Comparison of ENCODE assay signal across 1 cellular context in the genomic region with DNA sequence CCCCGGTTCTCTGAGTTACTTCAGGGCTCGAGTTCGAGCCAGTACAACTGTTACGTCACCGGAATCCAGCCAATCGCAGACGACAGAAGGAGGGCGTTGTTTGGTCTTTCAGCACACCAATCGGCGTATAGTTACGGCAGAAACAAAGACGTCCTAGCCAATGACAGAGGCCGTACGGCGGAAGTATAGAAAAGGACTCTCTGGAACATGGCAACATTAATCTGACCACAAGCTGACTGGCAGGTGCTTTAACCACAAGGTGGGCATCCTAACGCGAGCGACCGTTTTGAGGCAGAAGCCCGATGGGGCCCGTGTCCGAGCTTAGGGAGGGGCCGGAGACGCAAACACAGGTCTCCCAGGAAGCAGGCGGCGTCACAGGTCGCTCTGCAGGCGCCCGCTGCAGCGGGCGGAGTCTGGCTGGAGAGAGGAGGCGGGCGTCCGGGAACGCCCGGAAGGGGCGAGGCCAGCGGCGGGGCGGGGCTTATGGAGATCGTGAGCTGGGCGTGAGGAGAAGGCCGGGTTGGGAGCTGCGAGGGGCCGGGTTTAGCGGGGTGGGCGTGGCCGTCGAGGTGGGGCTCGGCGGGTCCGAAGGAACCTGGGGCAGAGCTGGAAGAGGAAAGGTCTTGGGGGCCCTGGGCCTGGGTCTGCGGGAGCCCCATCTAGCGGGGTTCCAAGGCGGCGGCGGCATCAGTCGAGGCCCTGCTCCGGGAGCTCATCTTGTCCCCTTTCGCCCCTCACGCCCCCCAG.
TF ChIP-seq lines count a peak whose summit lies in the region.

A gene with protein sequence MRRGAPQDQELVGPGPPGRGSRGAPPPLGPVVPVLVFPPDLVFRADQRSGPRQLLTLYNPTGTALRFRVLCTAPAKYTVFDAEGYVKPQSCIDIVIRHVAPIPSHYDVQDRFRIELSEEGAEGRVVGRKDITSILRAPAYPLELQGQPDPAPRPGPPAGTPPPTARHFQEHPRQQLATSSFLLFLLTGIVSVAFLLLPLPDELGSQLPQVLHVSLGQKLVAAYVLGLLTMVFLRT (plus strand): TSS at position 558 of the 747 bp plus-strand sequence. CDS start 252 bp downstream, outside the sequence.

TF ChIP-seq in SK-N-SH, 30 proteins besides CTCF, POLR2A, EP300 and RAD21 (continued from another document):
- TF ChIP-seq, protein P1, sequence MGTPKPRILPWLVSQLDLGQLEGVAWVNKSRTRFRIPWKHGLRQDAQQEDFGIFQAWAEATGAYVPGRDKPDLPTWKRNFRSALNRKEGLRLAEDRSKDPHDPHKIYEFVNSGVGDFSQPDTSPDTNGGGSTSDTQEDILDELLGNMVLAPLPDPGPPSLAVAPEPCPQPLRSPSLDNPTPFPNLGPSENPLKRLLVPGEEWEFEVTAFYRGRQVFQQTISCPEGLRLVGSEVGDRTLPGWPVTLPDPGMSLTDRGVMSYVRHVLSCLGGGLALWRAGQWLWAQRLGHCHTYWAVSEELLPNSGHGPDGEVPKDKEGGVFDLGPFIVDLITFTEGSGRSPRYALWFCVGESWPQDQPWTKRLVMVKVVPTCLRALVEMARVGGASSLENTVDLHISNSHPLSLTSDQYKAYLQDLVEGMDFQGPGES (IDR thresholded peaks at IDR 0.05; ENCODE audit: low read depth, low read length) = no peak; the same call in 1 of the 2 replicates
- TF ChIP-seq POLR2AphosphoS5 (IDR thresholded peaks at IDR 0.05; ENCODE audit: low read depth, low read length) = peak; percentile 55; the same call in 1 of the 2 replicates
- peak; percentile 77 for TF ChIP-seq CHD2 (IDR thresholded peaks at IDR 0.05; ENCODE audit: low read length, partially characterized antibody)
- TF ChIP-seq MEF2A (IDR thresholded peaks at IDR 0.05; ENCODE audit: borderline replicate concordance, low read depth) = no peak
- TF ChIP-seq, protein P2, sequence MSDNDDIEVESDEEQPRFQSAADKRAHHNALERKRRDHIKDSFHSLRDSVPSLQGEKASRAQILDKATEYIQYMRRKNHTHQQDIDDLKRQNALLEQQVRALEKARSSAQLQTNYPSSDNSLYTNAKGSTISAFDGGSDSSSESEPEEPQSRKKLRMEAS (IDR thresholded peaks at IDR 0.05; ENCODE audit: low read depth) = no peak
- no peak for TF ChIP-seq GATA2 (CRISPR knock-in tag; IDR thresholded peaks at IDR 0.05)
- no peak for TF ChIP-seq FOXJ3 (CRISPR knock-in tag; IDR thresholded peaks at IDR 0.05)
- peak; percentile 95 for TF ChIP-seq RFX5 (IDR thresholded peaks at IDR 0.05; ENCODE audit: low read length)
- TF ChIP-seq, protein P3, sequence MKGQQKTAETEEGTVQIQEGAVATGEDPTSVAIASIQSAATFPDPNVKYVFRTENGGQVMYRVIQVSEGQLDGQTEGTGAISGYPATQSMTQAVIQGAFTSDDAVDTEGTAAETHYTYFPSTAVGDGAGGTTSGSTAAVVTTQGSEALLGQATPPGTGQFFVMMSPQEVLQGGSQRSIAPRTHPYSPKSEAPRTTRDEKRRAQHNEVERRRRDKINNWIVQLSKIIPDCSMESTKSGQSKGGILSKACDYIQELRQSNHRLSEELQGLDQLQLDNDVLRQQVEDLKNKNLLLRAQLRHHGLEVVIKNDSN (IDR thresholded peaks at IDR 0.05; ENCODE audit: borderline replicate concordance, low read depth) = no peak
- TF ChIP-seq YY1 (IDR thresholded peaks at IDR 0.05; ENCODE audit: low read depth) = peak; percentile 85
- TF ChIP-seq NFIC (IDR thresholded peaks at IDR 0.05; ENCODE audit: borderline replicate concordance) = no peak; the same call in 1 of the 2 replicates
- TF ChIP-seq JUND (IDR thresholded peaks at IDR 0.05) = no peak
- peak; percentile 30; the same call in 1 of the 2 replicates for TF ChIP-seq SIN3A (IDR thresholded peaks at IDR 0.05; ENCODE audit: borderline replicate concordance, low read depth, low read length)
- TF ChIP-seq MXI1 (IDR thresholded peaks at IDR 0.05; ENCODE audit: low read depth, low read length) = peak; percentile 75
